Comparison of ENCODE assay signal across 33 cellular contexts in the genomic region with DNA sequence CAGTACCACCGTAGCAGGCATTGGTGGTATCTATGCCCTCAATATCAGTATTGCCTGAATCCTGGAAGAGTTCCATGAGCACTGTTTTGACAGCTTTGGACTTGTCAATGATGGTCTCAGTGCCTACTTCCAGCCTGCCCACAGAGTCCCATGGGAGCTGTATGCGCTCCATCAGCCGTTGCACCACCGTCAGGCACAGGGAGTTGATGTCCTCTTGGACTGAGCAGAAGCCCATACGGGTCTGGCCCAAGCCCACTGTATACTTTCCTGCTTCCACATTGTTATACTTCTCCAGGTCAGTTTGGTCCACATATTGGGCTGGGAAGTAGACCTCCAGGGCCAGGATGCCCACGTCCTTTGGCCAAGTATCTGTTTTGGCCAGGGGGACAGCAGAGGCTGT. TPM values are rescaled to one million over a fixed set of nuclear protein-coding genes. Genes with fewer than 3 reads are reported as not detected.
"Had no signal": no experiment of that assay in that cellular context is flagged by ENCODE, and none has a peak within 500 bp of the region (broad histone marks: within the 10 kb centered on the region; RNA-seq: fewer than 3 reads in every experiment).

No MANE protein-coding gene starts in this region.

- H3K4me2 ChIP-seq: SK-N-SH had no signal

- H3K36me3 Mint-ChIP-seq: activated naive CD4-positive, alpha-beta T cell treated with anti-CD3 and anti-CD28 coated beads, Interleukin-2, amount 50 U/mL, for 72 hours had no signal

- H3K27ac Mint-ChIP-seq: activated CD8-positive, alpha-beta T cell treated with anti-CD3 and anti-CD28 coated beads, Interleukin-2, amount 10 ng/mL, durations not matched to agents 7 days and 5 days; activated naive CD4-positive, alpha-beta T cell treated with anti-CD3 and anti-CD28 coated beads, Interleukin-2, amount 50 U/mL, for 72 hours; activated naive CD8-positive, alpha-beta T cell treated with anti-CD3 and anti-CD28 coated beads, Interleukin-2, amount 50 U/mL, for 24 hours had no signal

- H3K9me3 ChIP-seq: ascending aorta, body of pancreas, SK-N-SH had no signal

- H3K4me3 ChIP-seq: ascending aorta, body of pancreas, SJCRH30 had no signal

- DNase-seq: activated CD4-positive, alpha-beta T cell treated with anti-CD3 and anti-CD28 coated beads for 4 hours; activated CD8-positive, alpha-beta T cell treated with anti-CD3 and anti-CD28 coated beads, Interleukin-2, amount 10 ng/mL, durations not matched to agents 7 days and 5 days; activated effector memory CD4-positive, alpha-beta T cell treated with anti-CD3 and anti-CD28 coated beads, Interleukin-2, amount 50 U/mL, for 16 hours; activated naive CD4-positive, alpha-beta T cell treated with Interleukin-2 at 50 U/mL for 16 hours; activated naive CD8-positive, alpha-beta T cell treated with anti-CD3 and anti-CD28 coated beads, Interleukin-2, amount 50 U/mL, for 24 hours; activated T-cell treated with anti-CD3 and anti-CD28 coated beads, Interleukin-2, amount 50 U/mL, for 4 hours; amniotic stem cell; body of pancreas; central memory CD4-positive, alpha-beta T cell; KG1; NCI-H1048; NCI-H146; NCI-H187 treated with DMSO at 0.1 percent for 48 hours; NCI-H2171; NCI-H2227 treated with DMSO at 0.1 percent for 48 hours; NCI-H69; NK-92 treated with Interleukin-12 subunit alpha and Interleukin-12 subunit beta, amount 100 ng/mL, for 24 hours; OCI-M1; Right ventricle myocardium superior; RPMI8226; SJCRH30; SK-N-SH; T-helper 1 cell; WERI-Rb-1 had no signal

- H3K27me3 ChIP-seq: ascending aorta, body of pancreas, SJCRH30 had no signal

- H3K9me3 Mint-ChIP-seq: activated naive CD4-positive, alpha-beta T cell treated with anti-CD3 and anti-CD28 coated beads, Interleukin-2, amount 50 U/mL, for 72 hours; activated naive CD8-positive, alpha-beta T cell treated with anti-CD3 and anti-CD28 coated beads, Interleukin-2, amount 50 U/mL, for 24 hours; activated T-cell treated with anti-CD3 and anti-CD28 coated beads, Interleukin-2, amount 50 U/mL, for 4 hours had no signal

- H3K36me3 ChIP-seq: ascending aorta, SJCRH30, WERI-Rb-1 had no signal

- ATAC-seq: activated CD4-positive, CD25-positive, alpha-beta regulatory T cell treated with anti-CD3 and anti-CD28 coated beads, Interleukin-2, amount 50 U/mL, for 24 hours; activated CD8-positive, alpha-beta T cell treated with anti-CD3 and anti-CD28 coated beads, Interleukin-2, amount 10 ng/mL, durations not matched to agents 7 days and 5 days; activated naive CD4-positive, alpha-beta T cell treated with anti-CD3 and anti-CD28 coated beads, Interleukin-2, amount 50 U/mL, for 72 hours; activated naive CD8-positive, alpha-beta T cell treated with anti-CD3 and anti-CD28 coated beads, Interleukin-2, amount 50 U/mL, for 24 hours; activated T-cell treated with anti-CD3 and anti-CD28 coated beads, Interleukin-2, amount 50 U/mL, for 4 hours; body of pancreas; Panc1 had no signal

- H3K9ac ChIP-seq: SK-N-SH had no signal

- H3K27ac ChIP-seq: ascending aorta, body of pancreas, SJCRH30, WERI-Rb-1 had no signal

- H3K4me1 ChIP-seq: ascending aorta had no signal

- H3K4me3 Mint-ChIP-seq: activated CD8-positive, alpha-beta T cell treated with anti-CD3 and anti-CD28 coated beads, Interleukin-2, amount 10 ng/mL, durations not matched to agents 7 days and 5 days; activated naive CD8-positive, alpha-beta T cell treated with anti-CD3 and anti-CD28 coated beads, Interleukin-2, amount 50 U/mL, for 24 hours; activated T-cell treated with anti-CD3 and anti-CD28 coated beads, Interleukin-2, amount 50 U/mL, for 4 hours had no signal

- FAIRE-seq: bronchial epithelial cell had no signal

RNA-seq across cellular contexts. Expression of gene HMGCS2, which starts 4.5 kb away (rescaled TPM):
- total RNA-seq: activated CD8-positive, alpha-beta T cell treated with anti-CD3 and anti-CD28 coated beads, Interleukin-2, amount 10 ng/mL, durations not matched to agents 7 days and 5 days; activated naive CD4-positive, alpha-beta T cell treated with anti-CD3 and anti-CD28 coated beads, Interleukin-2, amount 50 U/mL, for 72 hours; LHCN-M2; M059J; NCI-H460; SJCRH30; T-helper 2 cell treated with Interferon-gamma antibody and Interleukin-4, amounts not matched to agents 100 ng/mL and 5 ng/mL, for 36 hours had no signal
- polyA plus RNA-seq: SK-N-SH had no signal

RNA-seq across cellular contexts. Expression of gene REG4, which starts 47.0 kb away (rescaled TPM):
- total RNA-seq: ascending aorta; bronchial epithelial cell; LHCN-M2; NCI-H460; Right ventricle myocardium superior; T-helper 2 cell treated with Interferon-gamma antibody and Interleukin-4, amounts not matched to agents 100 ng/mL and 5 ng/mL, for 36 hours had no signal
- polyA plus RNA-seq: SK-N-SH had no signal
